ENCODE assay signal across 5 cellular contexts in the genomic region with DNA sequence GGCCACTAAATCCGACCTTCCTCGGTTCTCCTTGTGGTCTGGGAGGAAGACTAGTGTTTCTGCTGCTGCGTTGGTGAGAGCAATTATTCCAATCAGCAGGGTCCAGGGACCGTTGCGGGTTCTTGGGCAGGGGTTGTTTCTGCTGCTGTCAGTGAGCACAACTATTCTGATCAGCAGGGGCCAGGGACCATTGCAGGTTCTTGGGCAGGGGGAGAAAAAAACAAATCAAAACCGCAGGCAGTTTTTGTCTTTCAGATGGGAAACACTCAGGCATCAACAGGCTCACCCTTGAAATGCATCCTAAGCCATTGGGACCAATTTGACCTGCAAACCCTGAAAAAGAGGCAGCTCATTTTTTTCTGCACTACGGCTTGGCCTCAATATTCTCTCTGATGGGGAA. TPM values are rescaled to one million over a fixed set of nuclear protein-coding genes. Genes with fewer than 3 reads are reported as not detected.
DNase-seq lines count a peak whose midpoint lies in the region; ATAC-seq and TF ChIP-seq lines count a peak whose summit lies in the region.
"Not testable (repeated sequence)": the region's sequence is repeated elsewhere in the genome, so short reads cannot be mapped to it uniquely, and the experiment has no call there.

No MANE protein-coding gene starts in this region.

- H3T11ph ChIP-seq in H9 (ENCODE audit: low read length), result not testable (repeated sequence)

- H3K36me3 Mint-ChIP-seq in H9 (ENCODE audit: insufficient read depth in 1 of 3, low read depth in 3 of 3), result peaks cover 2 to 25% (median 7%) of the 10 kb centered on the region in 3 experiments; a peak in 6 of 7 replicates
- H3K36me3 Mint-ChIP-seq in WTC11, result peaks cover 38% of the 10 kb centered on the region
- not testable (repeated sequence) for H3K36me3 Mint-ChIP-seq in endodermal cell (ENCODE audit: low read depth)

- not testable (repeated sequence) for H4K8ac ChIP-seq in H9 (replicated peaks; ENCODE audit: insufficient read length, low read depth, low read length)

- H3K27ac Mint-ChIP-seq in H9, result peak overlapping the region in 1 of 3 experiments; percentile 26; a peak in 1 of 7 replicates
- not testable (repeated sequence) for H3K27ac Mint-ChIP-seq in WTC11, endodermal cell

- peak; percentile 25 for DNase-seq in ELF-1 (ENCODE audit: low read depth, low spot score)
- peak; percentile 39 for DNase-seq in H9
- peak; percentile 21 for DNase-seq in WTC11 (ENCODE audit: low spot score)
- DNase-seq in endodermal cell, result peak; percentile 57

- H2BK5ac ChIP-seq in H9 (ENCODE audit: insufficient read length, low read length), result not testable (repeated sequence)

- peaks cover 22% of the 10 kb centered on the region in 2 experiments for H3K4me1 Mint-ChIP-seq in H9
- H3K4me1 Mint-ChIP-seq in WTC11, result peaks cover 23% of the 10 kb centered on the region
- not testable (repeated sequence) for H3K4me1 Mint-ChIP-seq in endodermal cell

- not testable (repeated sequence) for H3K9me3 ChIP-seq in H9 (ENCODE audit: control insufficient read depth, low read depth, low read length); endodermal cell (ENCODE audit: control insufficient read depth, low read length); iPS-20b (ENCODE audit: insufficient read depth, low read depth, low read length)

- not testable (repeated sequence) for H4K20me1 ChIP-seq in H9 (ENCODE audit: control insufficient read depth, insufficient read depth, insufficient read length)

- not testable (repeated sequence) for H3K36me3 ChIP-seq in endodermal cell (ENCODE audit: control insufficient read depth, insufficient read depth, low read length); iPS-20b (ENCODE audit: insufficient read depth, low read depth, low read length)

- not testable (repeated sequence) for H2BK20ac ChIP-seq in H9 (ENCODE audit: low read depth, low read length, poor library complexity, severe bottlenecking)

- POLR2A ChIA-PET in WTC11 (lab: Charles Lee), result not testable (repeated sequence)

- H3K4ac ChIP-seq in H9 (ENCODE audit: low read depth, low read length), result not testable (repeated sequence)

- not testable (repeated sequence) for H4K91ac ChIP-seq in H9 (ENCODE audit: insufficient read length, low read depth, low read length)

- H3K27ac ChIP-seq in H9 (ENCODE audit: insufficient read length, low read depth, low read length); endodermal cell (ENCODE audit: low read depth, low read length); iPS-20b (ENCODE audit: low read length): not testable (repeated sequence)

- CTCF ChIA-PET in WTC11 (lab: Charles Lee), result not testable (repeated sequence)

- H3K4me1 ChIP-seq in H9 (ENCODE audit: insufficient read depth, low read length); endodermal cell (ENCODE audit: control insufficient read depth, insufficient read depth, low read length); iPS-20b (ENCODE audit: insufficient read depth, low read length): not testable (repeated sequence)

- H3K4me3 Mint-ChIP-seq in H9 (0 out of 5 replicates have a peak overlapping the region, but pooled peaks of 1 of the 2 experiments have one; percentile 10), WTC11 (peak overlapping the region; percentile 24; the same call in 1 of the 2 replicates)
- not testable (repeated sequence) for H3K4me3 Mint-ChIP-seq in endodermal cell

- H3K27me3 ChIP-seq in H9 (ENCODE audit: insufficient read depth, low read length); endodermal cell (ENCODE audit: control insufficient read depth, insufficient read depth, low read length, poor library complexity, severe bottlenecking): not testable (repeated sequence)
- peaks cover 15% of the 10 kb centered on the region; the same call in 1 of the 2 replicates for H3K27me3 ChIP-seq in iPS-20b (ENCODE audit: insufficient read depth, low read length)

- H3K4me2 ChIP-seq in H9 (ENCODE audit: insufficient read depth, insufficient read length, low read length), result not testable (repeated sequence)

- H2AK5ac ChIP-seq in H9 (ENCODE audit: insufficient read length, low read length), result not testable (repeated sequence)

- not testable (repeated sequence) for H3K79me1 ChIP-seq in H9 (ENCODE audit: insufficient read depth, low read depth, low read length, poor library complexity, severe bottlenecking)

- not testable (repeated sequence) for H2BK15ac ChIP-seq in H9 (ENCODE audit: low read depth, low read length)

- not testable (repeated sequence) for H3K23ac ChIP-seq in H9 (ENCODE audit: insufficient read length, low read depth, low read length)

- H3K27me3 Mint-ChIP-seq in H9 (ENCODE audit: low read depth) (peaks cover 61% of the 10 kb centered on the region), WTC11 (ENCODE audit: low read depth) (peaks cover 75% of the 10 kb centered on the region), endodermal cell (ENCODE audit: insufficient read depth) (peaks cover 25% of the 10 kb centered on the region)

- H3K14ac ChIP-seq in H9 (ENCODE audit: insufficient read depth, low read length), result not testable (repeated sequence)

- H3K4me3 ChIP-seq in endodermal cell (ENCODE audit: low read length), result not testable (repeated sequence)
- H3K4me3 ChIP-seq in iPS-20b (ENCODE audit: low read length), result peak overlapping the region; percentile 31; the same call in 1 of the 2 replicates

- H3K9me3 Mint-ChIP-seq in H9 (peaks cover 25 to 32% of the 10 kb centered on the region in 2 experiments), WTC11 (peaks cover 45% of the 10 kb centered on the region), endodermal cell (peaks cover 36% of the 10 kb centered on the region)

- H3K18ac ChIP-seq in H9 (ENCODE audit: insufficient read length, low read depth, low read length), result not testable (repeated sequence)

- not testable (repeated sequence) for H3K9ac ChIP-seq in H9 (ENCODE audit: extremely low read depth, insufficient read length, low read length); endodermal cell (ENCODE audit: extremely low read depth, low read length, poor library complexity, severe bottlenecking); iPS-20b (ENCODE audit: low read depth, low read length)

- not testable (repeated sequence) for H3K56ac ChIP-seq in H9 (ENCODE audit: insufficient read length, low read depth, low read length)

- H2AFZ ChIP-seq in H9 (ENCODE audit: low read length), result not testable (repeated sequence)

- H4K5ac ChIP-seq in H9 (ENCODE audit: insufficient read length, low read depth, low read length), result not testable (repeated sequence)

- no CpG with 5 or more reads among the region's 7 CpGs for WGBS in H9 (ENCODE audit: extremely low coverage, insufficient read length, low lambda C conversion rate)
- WGBS in endodermal cell (ENCODE audit: insufficient coverage in 1 of 2, insufficient read length in 1 of 2), 2 experiments, result 40 to 48% methylated on average over 7 of the region's 7 CpGs

- not testable (repeated sequence) for TF ChIP-seq CTCF in H9 (conservative IDR thresholded peaks at IDR 0.05); WTC11 (IDR thresholded peaks at IDR 0.05); endodermal cell (conservative IDR thresholded peaks at IDR 0.05)

- ATAC-seq in WTC11, result not testable (repeated sequence)

- H3K79me2 ChIP-seq in H9 (ENCODE audit: insufficient read depth, low read length), result not testable (repeated sequence)

- not testable (repeated sequence) for H2BK120ac ChIP-seq in H9 (ENCODE audit: low read depth, low read length, poor library complexity, severe bottlenecking)

- H2BK12ac ChIP-seq in H9 (ENCODE audit: insufficient read length, low read depth, low read length), result not testable (repeated sequence)

- not testable (repeated sequence) for H3K23me2 ChIP-seq in H9 (ENCODE audit: insufficient read length, low read depth, low read length, poor library complexity, severe bottlenecking)

RNA-seq across cellular contexts. Expression of gene CLINT1, which starts 22.6 kb away (rescaled TPM):
- total RNA-seq in H9 (2021) (74.0 and 79.1 TPM in 2 replicates), WTC11 (2021) (74.6 to 79.6 TPM (median 76.1 TPM) in 3 replicates), endodermal cell (10 to 100 TPM; 91.6 to 92.7 TPM)
- polyA plus RNA-seq in endodermal cell (2013, experiment 1 of 2), result 66.8 TPM
- polyA plus RNA-seq in endodermal cell (2013, experiment 2 of 2), result 56.7 TPM
